In genomic region chr11:114065094-114065493, GRCh38 we compare ENCODE assay signal across 14 cellular contexts. TPM values are rescaled to one million over a fixed set of nuclear protein-coding genes. Genes with fewer than 3 reads are reported as not detected.
DNase-seq lines count a peak whose midpoint lies in the region; ATAC-seq and TF ChIP-seq lines count a peak whose summit lies in the region.
"Had no signal": no experiment of that assay in that cellular context is flagged by ENCODE, and none has a peak within 500 bp of the region (broad histone marks: within the 10 kb centered on the region; RNA-seq: fewer than 3 reads in every experiment).

No MANE protein-coding gene starts in this region.

- H3K4me1 ChIP-seq in CD8-positive, alpha-beta memory T cell (ENCODE audit: insufficient read depth, low read length) = no peaks in the 10 kb centered on the region
- H3K4me1 ChIP-seq in lower lobe of right lung = peaks cover 77% of the 10 kb centered on the region

- no peaks in the 10 kb centered on the region for H3K9me3 Mint-ChIP-seq in CD8-positive, alpha-beta memory T cell
- no peaks in the 10 kb centered on the region for H3K9me3 Mint-ChIP-seq in activated T-helper 17 cell treated with anti-CD3 and anti-CD28 coated beads, Interleukin-2, amount 50 U/mL, for 72 hours
- H3K9me3 Mint-ChIP-seq: HFFc6, naive B cell had no signal

- H3K27me3 ChIP-seq in CD8-positive, alpha-beta memory T cell (ENCODE audit: insufficient read depth, low read length, poor library complexity, severe bottlenecking) = no peaks in the 10 kb centered on the region
- no peaks in the 10 kb centered on the region for H3K27me3 ChIP-seq in lower lobe of right lung (ENCODE audit: low read depth)

- CTCF ChIA-PET in CD8-positive, alpha-beta memory T cell (lab: Charles Lee) = no interaction called here

- no peak overlapping the region for H3K27ac ChIP-seq in CD8-positive, alpha-beta memory T cell (ENCODE audit: low read depth, low read length)
- peak overlapping the region; percentile 0 for H3K27ac ChIP-seq in lower lobe of right lung

- no peaks in the 10 kb centered on the region for H3K9me3 ChIP-seq in CD8-positive, alpha-beta memory T cell (ENCODE audit: low read length)
- no peaks in the 10 kb centered on the region for H3K9me3 ChIP-seq in lower lobe of right lung

- intact Hi-C loops in lower lobe of right lung (cut with DNase I) = no loop called here

- POLR2A ChIA-PET in CD8-positive, alpha-beta memory T cell (lab: Charles Lee) = no interaction called here

- no peak for DNase-seq in CD8-positive, alpha-beta memory T cell
- DNase-seq in lower lobe of right lung (no peak), superior temporal gyrus (ENCODE audit: extremely low spot score) (peak; percentile 65), NCI-H187 treated with DMSO at 0.1 percent for 48 hours (lab: John Stamatoyannopoulos, UW) (no peak), NCI-H1092 treated with DMSO at 0.1 percent for 48 hours (lab: John Stamatoyannopoulos, UW) (no peak)
- DNase-seq in stimulated activated CD4-positive, alpha-beta T cell treated with anti-CD3 and anti-CD28 coated beads, Interleukin-4, amount 100 ng/mL, for 4 hours = no peak
- DNase-seq: activated CD4-positive, alpha-beta T cell treated with anti-CD3 and anti-CD28 coated beads, Interleukin-2, amount 50 U/mL, for 1 hour; HFFc6; KG1; naive B cell; NCI-H1436 treated with DMSO at 0.1 percent for 48 hours; stimulated activated naive CD8-positive, alpha-beta T cell treated with anti-CD3 and anti-CD28 coated beads, Interleukin-15, Interleukin-2, amounts not matched to agents 100 U/mL and 50 U/mL, for 24 hours had no signal

- H3K36me3 Mint-ChIP-seq in CD8-positive, alpha-beta memory T cell = peaks cover 2 to 5% (median 3%) of the 10 kb centered on the region in 3 donors
- H3K36me3 Mint-ChIP-seq in activated T-helper 17 cell treated with anti-CD3 and anti-CD28 coated beads, Interleukin-2, amount 50 U/mL, for 72 hours (ENCODE audit: low read depth) = peaks cover 21% of the 10 kb centered on the region

- H3K4me3 Mint-ChIP-seq in CD8-positive, alpha-beta memory T cell = peak overlapping the region in 6 of 7 donors; percentile 71 to 97 (median 84)
- peak overlapping the region; percentile 79 for H3K4me3 Mint-ChIP-seq in activated T-helper 17 cell treated with anti-CD3 and anti-CD28 coated beads, Interleukin-2, amount 50 U/mL, for 72 hours
- H3K4me3 Mint-ChIP-seq: HFFc6 had no signal

- H3K27ac Mint-ChIP-seq in CD8-positive, alpha-beta memory T cell = peak overlapping the region in 7 of 8 donors; percentile 72 to 99 (median 98)
- H3K27ac Mint-ChIP-seq in activated T-helper 17 cell treated with anti-CD3 and anti-CD28 coated beads, Interleukin-2, amount 50 U/mL, for 72 hours = no peak overlapping the region
- H3K27ac Mint-ChIP-seq: HFFc6 had no signal

- no peaks in the 10 kb centered on the region for H3K36me3 ChIP-seq in CD8-positive, alpha-beta memory T cell (ENCODE audit: insufficient read depth, low read length)
- H3K36me3 ChIP-seq in lower lobe of right lung = peaks cover 70% of the 10 kb centered on the region

- H3K4me1 Mint-ChIP-seq in CD8-positive, alpha-beta memory T cell = peaks cover 10 to 38% (median 22%) of the 10 kb centered on the region in 3 donors
- no peaks in the 10 kb centered on the region for H3K4me1 Mint-ChIP-seq in activated T-helper 17 cell treated with anti-CD3 and anti-CD28 coated beads, Interleukin-2, amount 50 U/mL, for 72 hours

- TF ChIP-seq CTCF in lower lobe of right lung (IDR thresholded peaks at IDR 0.05) = no peak

- peaks cover 0 to 12% of the 10 kb centered on the region in 2 donors for H3K27me3 Mint-ChIP-seq in CD8-positive, alpha-beta memory T cell
- no peaks in the 10 kb centered on the region for H3K27me3 Mint-ChIP-seq in activated T-helper 17 cell treated with anti-CD3 and anti-CD28 coated beads, Interleukin-2, amount 50 U/mL, for 72 hours

- H3K4me3 ChIP-seq in CD8-positive, alpha-beta memory T cell (ENCODE audit: low read length) = no peak overlapping the region
- H3K4me3 ChIP-seq in lower lobe of right lung = peak overlapping the region; percentile 85
- H3K4me3 ChIP-seq: GM12878 had no signal

- ATAC-seq in activated T-helper 17 cell treated with anti-CD3 and anti-CD28 coated beads, Interleukin-2, amount 50 U/mL, for 72 hours (replicated peaks) = no peak
- ATAC-seq in lower lobe of right lung = no peak
- ATAC-seq: GM12878; stimulated activated naive CD8-positive, alpha-beta T cell treated with anti-CD3 and anti-CD28 coated beads, Interleukin-15, Interleukin-2, amounts not matched to agents 100 U/mL and 50 U/mL, for 24 hours had no signal

RNA-seq across cellular contexts. Expression of gene ZBTB16, which starts 5.6 kb away (rescaled TPM):
- 1 to 10 TPM; 2.1 to 2.2 TPM for total RNA-seq in CD8-positive, alpha-beta memory T cell
- 71.9 TPM for polyA plus RNA-seq in CD8-positive, alpha-beta memory T cell
- 10 to 100 TPM in 1 of 2 donors, 1 to 10 TPM in 1; 6.1 to 10.6 TPM for total RNA-seq in activated T-helper 17 cell treated with anti-CD3 and anti-CD28 coated beads, Interleukin-2, amount 50 U/mL, for 72 hours
- total RNA-seq in lower lobe of right lung = 171 TPM
- total RNA-seq: HFFc6 had no signal
- polyA plus RNA-seq: GM12878 had no signal

Comparison
In these comparisons a context has a peak if more than half of its experiments do, and no peak if none do; other contexts are left out.
1. RNA of gene ZBTB16, which starts 5.6 kb away (total RNA-seq): 171 TPM in lower lobe of right lung (single experiment); 6.1 to 10.6 TPM in activated T-helper 17 cell treated with anti-CD3 and anti-CD28 coated beads, Interleukin-2, amount 50 U/mL, for 72 hours and 2.1 to 2.2 TPM in CD8-positive, alpha-beta memory T cell; every median in the first group is over 10 times any median in the second.